Comparison of ENCODE assay signal across 21 cellular contexts in genomic region chr2:78020500-78020899, GRCh38.
"Had no signal": no experiment of that assay in that cellular context is flagged by ENCODE, and none has a peak within 500 bp of the region (broad histone marks: within the 10 kb centered on the region; RNA-seq: fewer than 3 reads in every experiment).

No MANE protein-coding gene starts in this region.

- DNase-seq: activated CD4-positive, alpha-beta memory T cell treated with anti-CD3 and anti-CD28 coated beads for 36 hours; activated CD4-positive, alpha-beta T cell treated with anti-CD3 and anti-CD28 coated beads, Interleukin-2, amount 10 ng/mL, durations not matched to agents 7 days and 5 days; activated CD4-positive, CD25-positive, alpha-beta regulatory T cell; activated CD8-positive, alpha-beta memory T cell treated with anti-CD3 and anti-CD28 coated beads for 24 hours; activated gamma-delta T cell; activated naive CD4-positive, alpha-beta T cell treated with anti-CD3 and anti-CD28 coated beads for 36 hours; activated T-cell treated with anti-CD3 and anti-CD28 coated beads for 4 hours; activated T-cell treated with anti-CD3 and anti-CD28 coated beads, Interleukin-2, amount 50 U/mL, for 48 hours; amygdala; KG1; NCI-H1092; NCI-H2029; NCI-H2171; NCI-H2227 treated with DMSO at 0.1 percent for 48 hours; NCI-H774; PC-3; SIG-M5; T-cell; T-helper 2 cell; T1000 had no signal

- ATAC-seq: activated T-helper 17 cell treated with anti-CD3 and anti-CD28 coated beads, Interleukin-2, amount 50 U/mL, for 72 hours; PC-3; T-cell had no signal
